In genomic region chr12:108173160-108173559, GRCh38 we compare ENCODE assay signal across 17 cellular contexts. TPM values are rescaled to one million over a fixed set of nuclear protein-coding genes. Genes with fewer than 3 reads are reported as not detected.
A peak's percentile ranks its signal among the peaks of the same experiment; 100 is the strongest.
DNase-seq lines count a peak whose midpoint lies in the region; ATAC-seq and TF ChIP-seq lines count a peak whose summit lies in the region.
"Had no signal": no experiment of that assay in that cellular context is flagged by ENCODE, and none has a peak within 500 bp of the region (broad histone marks: within the 10 kb centered on the region; RNA-seq: fewer than 3 reads in every experiment).

No MANE protein-coding gene starts in this region.

- H3K4me2 ChIP-seq in hepatocyte: no peak overlapping the region

- in situ Hi-C loops in gastrocnemius medialis (cut with MboI; ENCODE audit: low sequenced_read_pairs in 4 of 4): no loop called here

- peak; percentile 48 for DNase-seq in ELF-1 (ENCODE audit: low read depth, low spot score)
- peak; percentile 16 for DNase-seq in NCI-H69 (lab: John Stamatoyannopoulos, UW)
- DNase-seq in iPS-NIHi11 (ENCODE audit: low spot score): peak; percentile 24
- DNase-seq in effector CD4-positive, alpha-beta T cell: no peak
- no peak for DNase-seq in gastrocnemius medialis
- DNase-seq in hepatocyte (ENCODE audit: low spot score): no peak
- DNase-seq: CD8-positive, alpha-beta T cell; MG63; NCI-H1092 treated with DMSO at 0.1 percent for 48 hours; NCI-H526; Peyer's patch; Right ventricle myocardium superior had no signal

- H3K9me2 ChIP-seq in hepatocyte (replicated peaks; ENCODE audit: insufficient read depth): no peaks in the 10 kb centered on the region

- ATAC-seq in gastrocnemius medialis: no peak
- ATAC-seq: CD8-positive, alpha-beta T cell; HepG2; SK-N-SH treated with all-trans-retinoic acid at 6 μM for 48 hours had no signal

- H3K4me3 ChIP-seq in HUES48 (ENCODE audit: low read depth, low read length) (no peak overlapping the region), gastrocnemius medialis (no peak overlapping the region), hepatocyte (no peak overlapping the region)
- H3K4me3 ChIP-seq: MG63, Peyer's patch had no signal

- H4K20me1 ChIP-seq in hepatocyte (ENCODE audit: insufficient read depth, poor library complexity, severe bottlenecking): no peaks in the 10 kb centered on the region

- TF ChIP-seq CTCF in gastrocnemius medialis (IDR thresholded peaks at IDR 0.05 in 4 of 5, conservative IDR thresholded peaks at IDR 0.05 in 1 of 5) (no peak), hepatocyte (IDR thresholded peaks at IDR 0.05; ENCODE audit: poor library complexity) (no peak)

- H3K9ac ChIP-seq in HUES48 (ENCODE audit: low read depth, low read length): no peak overlapping the region

- no peak overlapping the region for H2AFZ ChIP-seq in hepatocyte

- H3K79me2 ChIP-seq in hepatocyte: no peaks in the 10 kb centered on the region

- H3K4me1 ChIP-seq in HUES48 (ENCODE audit: control insufficient read depth, insufficient read depth, low read length): peaks cover 17% of the 10 kb centered on the region
- no peaks in the 10 kb centered on the region for H3K4me1 ChIP-seq in gastrocnemius medialis
- no peaks in the 10 kb centered on the region for H3K4me1 ChIP-seq in hepatocyte (ENCODE audit: insufficient read depth)
- H3K4me1 ChIP-seq: Peyer's patch had no signal

- TF ChIP-seq POLR2A in gastrocnemius medialis (IDR thresholded peaks at IDR 0.05): no peak

- H3K27me3 ChIP-seq in HUES48 (ENCODE audit: control insufficient read depth, insufficient read depth, low read length) (no peaks in the 10 kb centered on the region), gastrocnemius medialis (peaks cover 0 to 2% (median 0%) of the 10 kb centered on the region in 3 donors), hepatocyte (peaks cover 3% of the 10 kb centered on the region)
- H3K27me3 ChIP-seq: MG63, Peyer's patch had no signal

- WGBS in hepatocyte (ENCODE audit: low lambda C conversion rate, missing lambda C conversion rate): 32% methylated on average over 3 of the region's 4 CpGs

- intact Hi-C loops in gastrocnemius medialis (cut with DNase I; ENCODE audit: low total_unique reads): no loop called here

- H3K9me3 ChIP-seq in HUES48 (ENCODE audit: control insufficient read depth, insufficient read depth, low read length) (no peaks in the 10 kb centered on the region; the same call in 1 of the 2 replicates), gastrocnemius medialis (no peaks in the 10 kb centered on the region), hepatocyte (ENCODE audit: low read depth) (no peaks in the 10 kb centered on the region)
- H3K9me3 ChIP-seq: MG63, Peyer's patch had no signal

- H3K27ac ChIP-seq in HUES48 (ENCODE audit: low read depth, low read length): peak overlapping the region; percentile 56
- H3K27ac ChIP-seq in gastrocnemius medialis: no peak overlapping the region
- no peak overlapping the region for H3K27ac ChIP-seq in hepatocyte
- H3K27ac ChIP-seq: Peyer's patch had no signal

- H3K36me3 ChIP-seq in HUES48 (ENCODE audit: control insufficient read depth, insufficient read depth, low read length): no peaks in the 10 kb centered on the region
- H3K36me3 ChIP-seq in gastrocnemius medialis: no peaks in the 10 kb centered on the region
- H3K36me3 ChIP-seq in hepatocyte (replicated peaks; ENCODE audit: insufficient read depth, low read depth): no peaks in the 10 kb centered on the region
- H3K36me3 ChIP-seq: MG63, Peyer's patch had no signal

RNA-seq across cellular contexts. Expression of gene WSCD2, which starts 44.1 kb away (rescaled TPM):
- total RNA-seq in gastrocnemius medialis (under 1 TPM in 1 of 4 donors, not detected in 3; 0.10 TPM), hepatocyte (3.8 and 4.2 TPM in 2 replicates)
- polyA plus RNA-seq in hepatocyte: 2.1 and 4.3 TPM in 2 replicates
- total RNA-seq: CD8-positive, alpha-beta T cell; HepG2; T-helper 1 cell treated with Interleukin-12 subunit alpha and Interleukin-12 subunit beta and Interleukin-4 antibody, amounts not matched to agents 30 ng/mL and 1 ng/mL, for 36 hours had no signal
- polyA plus RNA-seq: BJ, HepG2 had no signal

Comparison
In these comparisons a context has a peak if more than half of its experiments do, and no peak if none do; other contexts are left out.
1. DNase-seq: peak in ELF-1 (single experiment), NCI-H69 (single experiment) and iPS-NIHi11 (single experiment); none in effector CD4-positive, alpha-beta T cell (single experiment), gastrocnemius medialis (0 of 2) and hepatocyte (single experiment).